ENCODE assay signal across 18 cellular contexts in the genomic region with DNA sequence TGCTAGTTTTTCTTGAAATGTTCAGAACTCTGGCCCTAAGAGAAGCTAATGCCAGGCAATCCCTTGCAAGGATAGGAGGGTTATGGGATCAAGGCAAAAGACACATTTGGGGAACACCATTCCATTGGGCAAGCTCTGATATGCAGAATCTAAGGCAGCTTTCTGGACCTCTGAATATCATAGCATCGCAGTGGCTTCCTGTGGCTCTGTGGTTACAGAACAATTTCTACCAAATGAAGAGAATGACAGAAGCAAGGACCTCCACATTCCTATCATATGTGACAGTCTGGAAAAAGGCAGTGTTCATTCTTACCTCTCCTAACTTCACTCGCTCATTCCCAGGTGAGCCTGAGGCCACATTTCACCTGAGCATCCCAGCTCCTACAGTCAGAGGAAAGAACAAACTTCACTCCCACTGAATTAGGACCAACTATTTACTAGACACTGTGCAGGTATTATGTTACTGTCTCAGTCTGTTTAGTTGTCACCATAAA.
A peak's percentile ranks its signal among the peaks of the same experiment; 100 is the strongest.
DNase-seq lines count a peak whose midpoint lies in the region; ATAC-seq and TF ChIP-seq lines count a peak whose summit lies in the region.
"Had no signal": no experiment of that assay in that cellular context is flagged by ENCODE, and none has a peak within 500 bp of the region (broad histone marks: within the 10 kb centered on the region; RNA-seq: fewer than 3 reads in every experiment).

No MANE protein-coding gene starts in this region.

- no peak overlapping the region for H3K4me3 ChIP-seq in Loucy (ENCODE audit: low read length, poor library complexity, severe bottlenecking)

- no peak overlapping the region for H3K9ac ChIP-seq in Loucy (ENCODE audit: low read depth, low read length, poor library complexity, severe bottlenecking)

- no peaks in the 10 kb centered on the region for H3K27me3 Mint-ChIP-seq in activated CD8-positive, alpha-beta T cell treated with anti-CD3 and anti-CD28 coated beads, Interleukin-2, amount 10 ng/mL, durations not matched to agents 7 days and 5 days (ENCODE audit: low read depth)
- H3K27me3 Mint-ChIP-seq in activated CD8-positive, alpha-beta T cell treated with anti-CD3 and anti-CD28 coated beads for 36 hours = no peaks in the 10 kb centered on the region
- H3K27me3 Mint-ChIP-seq in nephron progenitor cell (ENCODE audit: low read depth, poor library complexity) = no peaks in the 10 kb centered on the region

- H3K9me2 ChIP-seq in Loucy (replicated peaks; ENCODE audit: low read depth, low read length) = no peaks in the 10 kb centered on the region

- no peak overlapping the region for H2AFZ ChIP-seq in Loucy (ENCODE audit: low read length)

- no peak for TF ChIP-seq CTCF in activated CD8-positive, alpha-beta T cell treated with anti-CD3 and anti-CD28 coated beads for 36 hours (IDR thresholded peaks at IDR 0.05)
- TF ChIP-seq CTCF in Loucy (conservative IDR thresholded peaks at IDR 0.05; ENCODE audit: low read length) (no peak), nephron progenitor cell (IDR thresholded peaks at IDR 0.05) (no peak)

- no peak for ATAC-seq in activated CD8-positive, alpha-beta T cell treated with anti-CD3 and anti-CD28 coated beads, Interleukin-2, amount 10 ng/mL, durations not matched to agents 7 days and 5 days
- no peak for ATAC-seq in activated CD8-positive, alpha-beta T cell treated with anti-CD3 and anti-CD28 coated beads for 36 hours
- ATAC-seq in HG02938 (IDR thresholded peaks at IDR 0.05; ENCODE audit: unreplicated experiment) (no peak), HG02840 (IDR thresholded peaks at IDR 0.05; ENCODE audit: low FRiP score, unreplicated experiment) (no peak)
- ATAC-seq: HCT116 had no signal

- intact Hi-C loops in activated CD8-positive, alpha-beta T cell treated with anti-CD3 and anti-CD28 coated beads for 36 hours (cut with micrococcal nuclease) = no loop called here

- no peaks in the 10 kb centered on the region for H3K9me3 ChIP-seq in Loucy (ENCODE audit: insufficient read depth, low read depth, low read length)

- H3K36me3 Mint-ChIP-seq in activated CD8-positive, alpha-beta T cell treated with anti-CD3 and anti-CD28 coated beads, Interleukin-2, amount 10 ng/mL, durations not matched to agents 7 days and 5 days (ENCODE audit: low read depth) = peaks cover 11% of the 10 kb centered on the region
- H3K36me3 Mint-ChIP-seq in activated CD8-positive, alpha-beta T cell treated with anti-CD3 and anti-CD28 coated beads for 36 hours (ENCODE audit: low read depth) = peaks cover 2% of the 10 kb centered on the region
- H3K36me3 Mint-ChIP-seq in nephron progenitor cell (ENCODE audit: low read depth) = peaks cover 5% of the 10 kb centered on the region
- H3K36me3 Mint-ChIP-seq: CD14-positive monocyte had no signal

- H3K4me1 ChIP-seq in Loucy (ENCODE audit: insufficient read depth, low read length, poor library complexity, severe bottlenecking) = peaks cover 26% of the 10 kb centered on the region

- peaks cover 6% of the 10 kb centered on the region for H3K9me3 Mint-ChIP-seq in activated CD8-positive, alpha-beta T cell treated with anti-CD3 and anti-CD28 coated beads, Interleukin-2, amount 10 ng/mL, durations not matched to agents 7 days and 5 days (ENCODE audit: insufficient read depth)
- peaks cover 2% of the 10 kb centered on the region for H3K9me3 Mint-ChIP-seq in activated CD8-positive, alpha-beta T cell treated with anti-CD3 and anti-CD28 coated beads for 36 hours
- peaks cover 4% of the 10 kb centered on the region for H3K9me3 Mint-ChIP-seq in nephron progenitor cell

- peak overlapping the region; percentile 7 for H3K4me2 ChIP-seq in Loucy (ENCODE audit: low read depth, low read length, poor library complexity, severe bottlenecking)

- no peaks in the 10 kb centered on the region for H3K27me3 ChIP-seq in Loucy (ENCODE audit: insufficient read depth, low read length, poor library complexity, severe bottlenecking)

- H3K4me1 Mint-ChIP-seq in activated CD8-positive, alpha-beta T cell treated with anti-CD3 and anti-CD28 coated beads, Interleukin-2, amount 10 ng/mL, durations not matched to agents 7 days and 5 days (ENCODE audit: low read depth) = peaks cover 26% of the 10 kb centered on the region
- H3K4me1 Mint-ChIP-seq in activated CD8-positive, alpha-beta T cell treated with anti-CD3 and anti-CD28 coated beads for 36 hours (ENCODE audit: low read depth) = peaks cover 32% of the 10 kb centered on the region
- peaks cover 23% of the 10 kb centered on the region for H3K4me1 Mint-ChIP-seq in nephron progenitor cell

- H3K27ac Mint-ChIP-seq in activated CD8-positive, alpha-beta T cell treated with anti-CD3 and anti-CD28 coated beads, Interleukin-2, amount 10 ng/mL, durations not matched to agents 7 days and 5 days = peak overlapping the region; percentile 26
- no peak overlapping the region for H3K27ac Mint-ChIP-seq in activated CD8-positive, alpha-beta T cell treated with anti-CD3 and anti-CD28 coated beads for 36 hours
- H3K27ac Mint-ChIP-seq in nephron progenitor cell = peak overlapping the region; percentile 72

- CTCF ChIA-PET in activated CD8-positive, alpha-beta T cell treated with anti-CD3 and anti-CD28 coated beads, Interleukin-2, amount 10 ng/mL, durations not matched to agents 7 days and 5 days (lab: Charles Lee) = interaction anchor here (0.7 kb wide), 1 partner anchor 458 kb away, joined by 4 read pairs; no protein-coding TSS in a partner anchor
- CTCF ChIA-PET in activated CD8-positive, alpha-beta T cell treated with anti-CD3 and anti-CD28 coated beads for 36 hours (lab: Charles Lee) = interaction anchor here (1.3 kb wide), 1 partner anchor 311 kb away, joined by 5 read pairs; no protein-coding TSS in a partner anchor

- H3K36me3 ChIP-seq in Loucy (ENCODE audit: insufficient read depth, low read length) = no peaks in the 10 kb centered on the region

- POLR2A ChIA-PET in activated CD8-positive, alpha-beta T cell treated with anti-CD3 and anti-CD28 coated beads, Interleukin-2, amount 10 ng/mL, durations not matched to agents 7 days and 5 days (lab: Charles Lee) = no interaction called here
- POLR2A ChIA-PET in activated CD8-positive, alpha-beta T cell treated with anti-CD3 and anti-CD28 coated beads for 36 hours (lab: Charles Lee) = no interaction called here

- no peaks in the 10 kb centered on the region for H4K20me1 ChIP-seq in Loucy (ENCODE audit: insufficient read depth, low read length, poor library complexity, severe bottlenecking)

- DNase-seq in activated CD8-positive, alpha-beta T cell treated with anti-CD3 and anti-CD28 coated beads, Interleukin-2, amount 10 ng/mL, durations not matched to agents 7 days and 5 days = no peak
- DNase-seq in activated CD8-positive, alpha-beta T cell treated with anti-CD3 and anti-CD28 coated beads for 36 hours = no peak
- DNase-seq in astrocyte of the hippocampus (ENCODE audit: low read depth, low spot score) (peak; percentile 40), nephron progenitor cell (no peak), middle frontal gyrus (ENCODE audit: extremely low spot score, low spot score) (no peak)
- DNase-seq: 8988T, Calu3, GOT3, NCI-H1105 treated with DMSO at 0.1 percent for 48 hours, NCI-H1694, NCI-H226, NCI-H524 treated with DMSO at 0.1 percent for 48 hours, SHP77 had no signal

- no peaks in the 10 kb centered on the region for H3K79me2 ChIP-seq in Loucy (ENCODE audit: insufficient read depth, low read length)

- no peak overlapping the region for H3K4me3 Mint-ChIP-seq in activated CD8-positive, alpha-beta T cell treated with anti-CD3 and anti-CD28 coated beads, Interleukin-2, amount 10 ng/mL, durations not matched to agents 7 days and 5 days
- H3K4me3 Mint-ChIP-seq in activated CD8-positive, alpha-beta T cell treated with anti-CD3 and anti-CD28 coated beads for 36 hours = no peak overlapping the region
- no peak overlapping the region for H3K4me3 Mint-ChIP-seq in nephron progenitor cell
- H3K4me3 Mint-ChIP-seq: CD14-positive monocyte had no signal

- no peaks in the 10 kb centered on the region for H3F3A ChIP-seq in Loucy (ENCODE audit: low read depth)
